9 cellular contexts compared by ENCODE assay signal in the genomic region with DNA sequence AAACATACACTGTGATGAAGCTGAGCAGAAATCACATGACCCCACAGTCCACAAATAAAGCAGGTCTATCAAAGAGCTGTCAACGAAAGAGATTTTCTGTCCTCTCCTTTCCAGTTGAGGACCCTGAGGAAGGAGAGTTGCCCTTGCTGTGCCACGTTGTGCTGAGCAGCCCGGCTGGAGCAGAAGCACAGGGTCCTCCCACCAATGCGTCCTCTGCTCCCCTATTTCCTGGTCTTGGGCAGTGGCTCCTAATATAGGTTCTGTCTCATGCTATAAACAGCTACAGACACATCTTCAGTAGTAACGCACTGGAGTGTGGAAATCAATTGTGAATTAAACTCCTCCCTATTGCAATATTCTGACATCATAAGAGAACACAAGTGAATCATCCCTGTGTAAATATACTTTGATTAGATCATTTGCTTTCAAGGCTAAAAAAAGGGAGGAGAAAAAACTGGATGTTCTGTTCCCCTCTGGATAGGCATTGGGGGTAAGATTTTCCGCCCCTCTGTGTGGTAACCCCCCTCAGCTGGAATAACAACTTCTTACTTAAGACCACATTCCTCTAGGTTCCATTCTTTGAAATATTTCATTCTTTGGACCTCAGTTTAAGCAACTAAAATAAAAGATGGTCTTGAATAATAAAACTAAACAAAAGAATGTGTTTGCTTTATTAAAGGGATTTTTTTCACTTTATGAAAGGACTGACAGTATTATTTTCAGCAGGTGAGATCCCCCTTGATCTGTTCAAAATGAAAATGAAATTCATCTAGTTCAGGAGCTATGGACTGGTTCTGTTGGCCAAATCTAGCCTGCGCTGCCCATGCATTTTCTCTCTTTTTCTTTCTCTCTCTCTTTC. TPM values are rescaled to one million over a fixed set of nuclear protein-coding genes. Genes with fewer than 3 reads are reported as not detected.
DNase-seq lines count a peak whose midpoint lies in the region; ATAC-seq and TF ChIP-seq lines count a peak whose summit lies in the region.
"Had no signal": no experiment of that assay in that cellular context is flagged by ENCODE, and none has a peak within 500 bp of the region (broad histone marks: within the 10 kb centered on the region; RNA-seq: fewer than 3 reads in every experiment).

No MANE protein-coding gene starts in this region.

- H3K27ac ChIP-seq in Peyer's patch, result peak overlapping the region; percentile 0 to 78 (median 52)

- intact Hi-C loops in sciatic nerve (cut with DNase I), result no loop called here

- peak in 1 of 2 donors; percentile 80 for TF ChIP-seq POLR2A in Peyer's patch (IDR thresholded peaks at IDR 0.05)

- ATAC-seq in sciatic nerve, result peak; percentile 90

- peaks cover 0 to 25% (median 0%) of the 10 kb centered on the region in 4 donors for H3K4me1 ChIP-seq in Peyer's patch

- no peaks in the 10 kb centered on the region for H3K9me3 ChIP-seq in Peyer's patch

- H3K27me3 ChIP-seq in Peyer's patch, result no peaks in the 10 kb centered on the region

- H3K4me3 ChIP-seq in Peyer's patch (no peak overlapping the region), fibroblast of pulmonary artery (replicated peaks; ENCODE audit: low read depth, low read length) (peak overlapping the region; percentile 27)

- DNase-seq in EL (peak; percentile 59), Peyer's patch (peak in 1 of 3 donors; percentile 66), fibroblast of pulmonary artery (ENCODE audit: low read depth) (peak; percentile 93), sciatic nerve (ENCODE audit: low spot score) (no peak), H4 (ENCODE audit: low spot score) (no peak), foreskin melanocyte (no peak), SK-N-DZ (ENCODE audit: low spot score) (no peak)
- no peak for DNase-seq in activated CD4-positive, CD25-positive, alpha-beta regulatory T cell treated with anti-CD3 and anti-CD28 coated beads, Interleukin-2, amount 50 U/mL, for 72 hours
- DNase-seq: retina had no signal

- no peak for TF ChIP-seq CTCF in Peyer's patch (IDR thresholded peaks at IDR 0.05)
- no peak for TF ChIP-seq CTCF in fibroblast of pulmonary artery (IDR thresholded peaks at IDR 0.05; ENCODE audit: low read length, missing control alignments)

- H3K36me3 ChIP-seq in Peyer's patch, result no peaks in the 10 kb centered on the region

RNA-seq across cellular contexts. Expression of a gene that starts 8.3 kb away (rescaled TPM):
- 100 to 1,000 TPM in 3 of 4 donors, 10 to 100 TPM in 1; 61.6 to 488 (median 202) TPM for total RNA-seq in Peyer's patch
- 236 TPM for total RNA-seq in sciatic nerve
- total RNA-seq in H4 (2014; rRNA removed; shearing (Covaris generic)), result 11.7 and 12.6 TPM in 2 replicates
- polyA plus RNA-seq in SK-N-DZ (2014; cell fraction: cytosol; rRNA removed), result 17.7 and 26.5 TPM in 2 replicates
- 11.5 and 17.1 TPM in 2 replicates for polyA plus RNA-seq in SK-N-DZ (2014; cell fraction: nucleus; rRNA removed)

Comparison
In these comparisons a context has a peak if more than half of its experiments do, and no peak if none do; other contexts are left out.
1. DNase-seq: peak in EL (single experiment) and fibroblast of pulmonary artery (single experiment); none in sciatic nerve (single experiment), H4 (single experiment), foreskin melanocyte (single experiment), activated CD4-positive, CD25-positive, alpha-beta regulatory T cell treated with anti-CD3 and anti-CD28 coated beads, Interleukin-2, amount 50 U/mL, for 72 hours (single experiment) and SK-N-DZ (single experiment).